In the genomic region with DNA sequence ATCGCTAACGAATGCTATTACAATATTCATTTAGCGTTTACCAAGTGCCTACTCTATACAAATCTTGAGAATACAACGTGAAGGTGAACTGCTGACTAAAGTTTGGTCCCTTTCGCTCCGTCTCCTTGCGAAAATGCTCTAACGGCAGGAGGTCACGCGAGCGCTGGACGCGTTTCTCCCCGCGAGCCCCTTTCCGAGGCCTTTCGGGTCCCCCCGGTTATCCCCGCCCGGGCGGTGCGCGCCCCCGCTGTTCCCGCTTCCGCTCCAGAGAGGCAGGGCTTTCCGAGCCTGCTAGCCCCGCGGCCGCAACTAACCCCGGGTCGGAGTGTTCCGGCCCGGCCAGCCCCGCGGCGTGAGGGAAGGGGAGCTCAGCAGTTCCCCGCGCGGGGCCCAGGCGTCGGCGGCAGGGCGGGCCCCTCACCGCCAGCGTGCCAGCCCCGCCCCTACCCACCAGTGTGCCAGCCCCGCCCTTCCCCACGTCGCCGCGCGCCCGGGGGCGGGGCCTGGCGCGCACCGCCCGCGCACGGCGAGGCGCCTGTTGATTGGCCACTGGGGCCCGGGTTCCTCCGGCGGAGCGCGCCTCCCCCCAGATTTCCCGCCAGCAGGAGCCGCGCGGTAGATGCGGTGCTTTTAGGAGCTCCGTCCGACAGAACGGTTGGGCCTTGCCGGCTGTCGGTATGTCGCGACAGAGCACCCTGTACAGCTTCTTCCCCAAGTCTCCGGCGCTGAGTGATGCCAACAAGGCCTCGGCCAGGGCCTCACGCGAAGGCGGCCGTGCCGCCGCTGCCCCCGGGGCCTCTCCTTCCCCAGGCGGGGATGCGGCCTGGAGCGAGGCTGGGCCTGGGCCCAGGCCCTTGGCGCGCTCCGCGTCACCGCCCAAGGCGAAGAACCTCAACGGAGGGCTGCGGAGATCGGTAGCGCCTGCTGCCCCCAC, we compare ENCODE assay signal across 8 cellular contexts. TPM values are rescaled to one million over a fixed set of nuclear protein-coding genes. Genes with fewer than 3 reads are reported as not detected.
DNase-seq lines count a peak whose midpoint lies in the region; ATAC-seq lines count a peak whose summit lies in the region.

A gene with protein sequence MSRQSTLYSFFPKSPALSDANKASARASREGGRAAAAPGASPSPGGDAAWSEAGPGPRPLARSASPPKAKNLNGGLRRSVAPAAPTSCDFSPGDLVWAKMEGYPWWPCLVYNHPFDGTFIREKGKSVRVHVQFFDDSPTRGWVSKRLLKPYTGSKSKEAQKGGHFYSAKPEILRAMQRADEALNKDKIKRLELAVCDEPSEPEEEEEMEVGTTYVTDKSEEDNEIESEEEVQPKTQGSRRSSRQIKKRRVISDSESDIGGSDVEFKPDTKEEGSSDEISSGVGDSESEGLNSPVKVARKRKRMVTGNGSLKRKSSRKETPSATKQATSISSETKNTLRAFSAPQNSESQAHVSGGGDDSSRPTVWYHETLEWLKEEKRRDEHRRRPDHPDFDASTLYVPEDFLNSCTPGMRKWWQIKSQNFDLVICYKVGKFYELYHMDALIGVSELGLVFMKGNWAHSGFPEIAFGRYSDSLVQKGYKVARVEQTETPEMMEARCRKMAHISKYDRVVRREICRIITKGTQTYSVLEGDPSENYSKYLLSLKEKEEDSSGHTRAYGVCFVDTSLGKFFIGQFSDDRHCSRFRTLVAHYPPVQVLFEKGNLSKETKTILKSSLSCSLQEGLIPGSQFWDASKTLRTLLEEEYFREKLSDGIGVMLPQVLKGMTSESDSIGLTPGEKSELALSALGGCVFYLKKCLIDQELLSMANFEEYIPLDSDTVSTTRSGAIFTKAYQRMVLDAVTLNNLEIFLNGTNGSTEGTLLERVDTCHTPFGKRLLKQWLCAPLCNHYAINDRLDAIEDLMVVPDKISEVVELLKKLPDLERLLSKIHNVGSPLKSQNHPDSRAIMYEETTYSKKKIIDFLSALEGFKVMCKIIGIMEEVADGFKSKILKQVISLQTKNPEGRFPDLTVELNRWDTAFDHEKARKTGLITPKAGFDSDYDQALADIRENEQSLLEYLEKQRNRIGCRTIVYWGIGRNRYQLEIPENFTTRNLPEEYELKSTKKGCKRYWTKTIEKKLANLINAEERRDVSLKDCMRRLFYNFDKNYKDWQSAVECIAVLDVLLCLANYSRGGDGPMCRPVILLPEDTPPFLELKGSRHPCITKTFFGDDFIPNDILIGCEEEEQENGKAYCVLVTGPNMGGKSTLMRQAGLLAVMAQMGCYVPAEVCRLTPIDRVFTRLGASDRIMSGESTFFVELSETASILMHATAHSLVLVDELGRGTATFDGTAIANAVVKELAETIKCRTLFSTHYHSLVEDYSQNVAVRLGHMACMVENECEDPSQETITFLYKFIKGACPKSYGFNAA (N-terminal part only) (plus strand): TSS at position 589 of the 934 bp plus-strand sequence. CDS start 89 bp downstream, at position 678.

- WGBS in mesendoderm (ENCODE audit: extremely low coverage, insufficient coverage, low lambda C conversion rate), result no CpG with 5 or more reads among the region's 103 CpGs

- ATAC-seq in GM21360 (IDR thresholded peaks at IDR 0.05; ENCODE audit: unreplicated experiment), result peak; percentile 74
- ATAC-seq in effector memory CD8-positive, alpha-beta T cell (replicated peaks), result peak; percentile 90

- peaks cover 38% of the 10 kb centered on the region for H3K79me2 ChIP-seq in mesendoderm (ENCODE audit: control insufficient read depth, insufficient read depth, low read length)

- H3K27ac Mint-ChIP-seq in effector memory CD8-positive, alpha-beta T cell, result peak within 1 kb of the TSS; percentile 67 to 88

- H3K4me3 Mint-ChIP-seq in effector memory CD8-positive, alpha-beta T cell, result peak within 1 kb of the TSS; percentile 88 to 94

- peak within 1 kb of the TSS; percentile 96 for H3K9ac ChIP-seq in mesendoderm (ENCODE audit: low read length)

- H3K36me3 ChIP-seq in mesendoderm (ENCODE audit: control insufficient read depth, insufficient read depth, low read length), result no peaks in the 10 kb centered on the region

- H3K27ac ChIP-seq in mesendoderm (ENCODE audit: low read depth, low read length), result peak within 1 kb of the TSS; percentile 96

- H2BK120ac ChIP-seq in mesendoderm (ENCODE audit: low read depth, low read length), result peak within 1 kb of the TSS; percentile 47

- H4K8ac ChIP-seq in mesendoderm (ENCODE audit: low read depth, low read length), result peak within 1 kb of the TSS; percentile 98

- no peaks in the 10 kb centered on the region for H3K27me3 ChIP-seq in mesendoderm (ENCODE audit: insufficient read depth, low read length, poor library complexity)

- peaks cover 14 to 16% of the 10 kb centered on the region in 2 donors for H3K4me1 Mint-ChIP-seq in effector memory CD8-positive, alpha-beta T cell (ENCODE audit: low read depth in 2 of 2)

- H3K4me2 ChIP-seq in mesendoderm (ENCODE audit: low read length), result peak within 1 kb of the TSS; percentile 98

- peak within 1 kb of the TSS; percentile 66 for H3K23ac ChIP-seq in mesendoderm (ENCODE audit: low read length)

- no peak within 1 kb of the TSS for H4K5ac ChIP-seq in mesendoderm (ENCODE audit: low read length)

- no peaks in the 10 kb centered on the region for H3K9me3 Mint-ChIP-seq in effector memory CD8-positive, alpha-beta T cell

- peak within 1 kb of the TSS; percentile 99 for H3K56ac ChIP-seq in mesendoderm (ENCODE audit: low read length)

- peak within 1 kb of the TSS; percentile 25 for H2BK15ac ChIP-seq in mesendoderm (replicated peaks; ENCODE audit: low read depth)

- H3K4me3 ChIP-seq in mesendoderm (ENCODE audit: low read length), result peak within 1 kb of the TSS; percentile 84

- DNase-seq in COLO829 (ENCODE audit: low spot score), result peak; percentile 94
- peak; percentile 89 for DNase-seq in HT-29 (ENCODE audit: low spot score)
- DNase-seq in NOMO-1 treated with DMSO at 0.1 percent for 48 hours (lab: John Stamatoyannopoulos, UW; ENCODE audit: unreplicated experiment), result peak; percentile 85
- DNase-seq in activated CD8-positive, alpha-beta memory T cell treated with anti-CD3 and anti-CD28 coated beads for 4 hours (ENCODE audit: low read depth in 2 of 2), result peak; percentile 72 to 74
- peak; percentile 81 to 89 (median 84) for DNase-seq in effector memory CD8-positive, alpha-beta T cell
- peak; percentile 96 for DNase-seq in mesendoderm
- peak; percentile 67 for DNase-seq in stimulated activated CD8-positive, alpha-beta memory T cell treated with anti-CD3 and anti-CD28 coated beads, Interleukin-15, amount 100 ng/mL, for 1 hour (ENCODE audit: low read depth)

- no peaks in the 10 kb centered on the region for H3K4me1 ChIP-seq in mesendoderm (ENCODE audit: control insufficient read depth, low read depth, low read length)

- H3K27me3 Mint-ChIP-seq in effector memory CD8-positive, alpha-beta T cell, result no peaks in the 10 kb centered on the region

- H3K4ac ChIP-seq in mesendoderm (ENCODE audit: low read depth, low read length), result peak within 1 kb of the TSS; percentile 94

- no peak within 1 kb of the TSS for H2AK5ac ChIP-seq in mesendoderm (ENCODE audit: low read length)

- no peaks in the 10 kb centered on the region for H3K79me1 ChIP-seq in mesendoderm (ENCODE audit: low read length)

- peaks cover 9% of the 10 kb centered on the region for H3K36me3 Mint-ChIP-seq in effector memory CD8-positive, alpha-beta T cell (ENCODE audit: insufficient read depth)

- H2BK5ac ChIP-seq in mesendoderm (ENCODE audit: low read length), result peak within 1 kb of the TSS; percentile 78

- peak within 1 kb of the TSS; percentile 91 for H3K18ac ChIP-seq in mesendoderm (ENCODE audit: low read length)

RNA-seq across cellular contexts. Expression of the gene that starts here (rescaled TPM):
- 40.3 and 44.4 TPM in 2 replicates for total RNA-seq in HT-29 (2014; rRNA removed; shearing (Covaris generic))
- polyA plus RNA-seq in mesendoderm (2013, experiment 1 of 2), result 135 TPM
- polyA plus RNA-seq in mesendoderm (2013, experiment 2 of 2), result 139 TPM

Comparison
In these comparisons a context has a peak if more than half of its experiments do, and no peak if none do; other contexts are left out.
1. Peak in every context shown above with its lines: DNase-seq, ATAC-seq, H3K4me3 ChIP-seq and H3K27ac ChIP-seq.